Comparison of ENCODE assay signal across 8 cellular contexts in genomic region chr6:24359640-24360454, GRCh38. TPM values are rescaled to one million over a fixed set of nuclear protein-coding genes. Genes with fewer than 3 reads are reported as not detected.
DNase-seq lines count a peak whose midpoint lies in the region; ATAC-seq and TF ChIP-seq lines count a peak whose summit lies in the region.

No MANE protein-coding gene starts in this region.

- H3K27ac Mint-ChIP-seq in progenitor cell of endocrine pancreas = peak overlapping the region; percentile 79

- H3K4me3 ChIP-seq in right atrium auricular region = peak overlapping the region; percentile 29 to 49

- H3K36me3 Mint-ChIP-seq in progenitor cell of endocrine pancreas (ENCODE audit: insufficient read depth) = no peaks in the 10 kb centered on the region

- no peaks in the 10 kb centered on the region for H3K9me3 ChIP-seq in right atrium auricular region

- H3K9me3 Mint-ChIP-seq in progenitor cell of endocrine pancreas (ENCODE audit: low read depth) = no peaks in the 10 kb centered on the region

- H3K4me3 Mint-ChIP-seq in progenitor cell of endocrine pancreas (ENCODE audit: low read depth) = peak overlapping the region; percentile 76

- no peaks in the 10 kb centered on the region for H3K27me3 Mint-ChIP-seq in progenitor cell of endocrine pancreas

- no peaks in the 10 kb centered on the region for H3K36me3 ChIP-seq in right atrium auricular region

- H3K4me1 ChIP-seq in right atrium auricular region = peaks cover 0 to 17% of the 10 kb centered on the region in 2 donors

- DNase-seq in NCI-H1436 (lab: John Stamatoyannopoulos, UW) = peak; percentile 98
- peak; percentile 69 for DNase-seq in T follicular helper cell (ENCODE audit: low read depth)
- peak; percentile 84 for DNase-seq in amniotic epithelial cell (ENCODE audit: low read depth)
- DNase-seq in right atrium auricular region (ENCODE audit: low spot score) = no peak
- DNase-seq in progenitor cell of endocrine pancreas (ENCODE audit: low spot score, unreplicated experiment) = peak; percentile 87
- peak; percentile 73 for DNase-seq in ureter (ENCODE audit: low spot score)

- H3K4me1 Mint-ChIP-seq in progenitor cell of endocrine pancreas (ENCODE audit: low read depth) = peaks cover 24% of the 10 kb centered on the region

- TF ChIP-seq CTCF in GM12874 (IDR thresholded peaks at IDR 0.05; ENCODE audit: insufficient read depth, low read depth, low read length) (peak; percentile 98), right atrium auricular region (IDR thresholded peaks at IDR 0.05) (peak; percentile 24 to 68), progenitor cell of endocrine pancreas (IDR thresholded peaks at IDR 0.05; ENCODE audit: unreplicated experiment) (peak; percentile 96)

- peak; percentile 78 for ATAC-seq in HG02840 (IDR thresholded peaks at IDR 0.05; ENCODE audit: low FRiP score, unreplicated experiment)

- H3K27ac ChIP-seq in right atrium auricular region = no peak overlapping the region

- H3K27me3 ChIP-seq in right atrium auricular region = no peaks in the 10 kb centered on the region

RNA-seq across cellular contexts. Expression of gene DCDC2, which starts 2.0 kb away (rescaled TPM):
- total RNA-seq in right atrium auricular region (not detected), progenitor cell of endocrine pancreas (22.2 and 28.2 TPM in 2 replicates), ureter (15.2 TPM)

RNA-seq across cellular contexts. Expression of gene MRS2, which starts 42.9 kb away (rescaled TPM):
- total RNA-seq in right atrium auricular region = 10 to 100 TPM; 25.5 to 44.1 TPM
- total RNA-seq in progenitor cell of endocrine pancreas = 49.4 and 57.6 TPM in 2 replicates
- total RNA-seq in ureter = 29.5 TPM

Comparison
In these comparisons a context has a peak if more than half of its experiments do, and no peak if none do; other contexts are left out.
1. CTCF ChIP-seq: peak in every context shown above with its lines; median percentile 98 in GM12874; 96 in progenitor cell of endocrine pancreas; 46 in right atrium auricular region.
2. RNA of gene DCDC2, which starts 2.0 kb away (total RNA-seq): 22.2 to 28.2 TPM in progenitor cell of endocrine pancreas and 15.2 TPM in ureter (single experiment); not detected in right atrium auricular region; every median in the first group is over 10 times any median in the second.